Comparison of ENCODE assay signal across 11 cellular contexts in the genomic region with DNA sequence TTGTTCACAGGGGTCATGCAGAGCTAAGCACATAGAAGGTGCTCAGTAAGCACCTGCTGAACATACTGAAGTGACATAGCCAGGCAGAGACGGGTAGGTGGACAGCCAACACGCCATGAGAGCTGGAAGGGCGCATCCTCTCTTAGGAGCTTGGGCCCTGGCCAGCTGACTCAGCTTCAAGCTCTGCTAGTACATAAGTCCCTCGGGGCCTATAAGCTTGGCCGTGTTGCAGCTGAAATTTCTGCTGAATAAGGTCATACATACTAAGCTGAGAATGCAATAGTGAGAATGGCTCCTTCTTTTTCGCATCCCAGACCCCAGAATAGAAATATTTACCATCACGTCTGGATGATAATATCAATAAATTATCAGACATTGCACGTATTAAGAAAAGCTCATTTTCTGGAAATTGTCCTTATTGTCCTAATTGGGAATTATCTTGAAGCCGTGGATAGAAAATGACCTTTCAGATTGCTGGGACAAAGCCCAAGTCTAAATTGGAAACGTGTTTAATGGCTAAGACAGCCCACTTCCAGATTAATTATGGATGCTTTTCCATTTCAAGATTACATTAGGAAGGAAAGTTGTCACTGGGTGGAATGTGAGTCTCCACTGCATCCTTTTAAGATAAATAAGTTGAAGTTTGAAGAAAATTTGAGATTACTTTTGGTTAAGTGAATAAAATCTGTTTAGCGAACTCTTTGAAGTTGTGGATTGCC.
DNase-seq lines count a peak whose midpoint lies in the region; ATAC-seq, FAIRE-seq and TF ChIP-seq lines count a peak whose summit lies in the region.
"Had no signal": no experiment of that assay in that cellular context is flagged by ENCODE, and none has a peak within 500 bp of the region (broad histone marks: within the 10 kb centered on the region; RNA-seq: fewer than 3 reads in every experiment).

No MANE protein-coding gene starts in this region.

- H3K4me3 ChIP-seq in keratinocyte (ENCODE audit: control insufficient read depth in 2 of 3, extremely low read depth in 1 of 3, insufficient read depth in 2 of 3, low read depth in 1 of 3, low read length in 3 of 3): no peak overlapping the region
- no peak overlapping the region for H3K4me3 ChIP-seq in upper lobe of right lung
- H3K4me3 ChIP-seq in small intestine (ENCODE audit: low read depth in 1 of 2, low read length in 2 of 2): no peak overlapping the region
- H3K4me3 ChIP-seq: SJSA1 had no signal

- no peaks in the 10 kb centered on the region for H3K9me1 ChIP-seq in keratinocyte (ENCODE audit: control insufficient read depth, extremely low read depth, insufficient read depth, low read length)

- CTCF ChIA-PET in activated naive CD4-positive, alpha-beta T cell treated with anti-CD3 and anti-CD28 coated beads, Interleukin-2, amount 10 ng/mL, durations not matched to agents 7 days and 5 days (lab: Charles Lee): no interaction called here
- CTCF ChIA-PET in activated naive CD4-positive, alpha-beta T cell treated with anti-CD3 and anti-CD28 coated beads for 36 hours (lab: Charles Lee): interaction anchor here (1.1 kb wide), 1 partner anchor 35 kb away, joined by 3 read pairs; no protein-coding TSS in a partner anchor

- H3K9me3 Mint-ChIP-seq in activated naive CD4-positive, alpha-beta T cell treated with anti-CD3 and anti-CD28 coated beads, Interleukin-2, amount 10 ng/mL, durations not matched to agents 7 days and 5 days: peaks cover 3% of the 10 kb centered on the region
- H3K9me3 Mint-ChIP-seq in activated naive CD4-positive, alpha-beta T cell treated with anti-CD3 and anti-CD28 coated beads for 36 hours: peaks cover 3% of the 10 kb centered on the region
- no peaks in the 10 kb centered on the region for H3K9me3 Mint-ChIP-seq in activated T-helper 17 cell treated with anti-CD3 and anti-CD28 coated beads, Interleukin-2, amount 50 U/mL, for 72 hours
- H3K9me3 Mint-ChIP-seq: CD8-positive, alpha-beta T cell had no signal

- H3K9me3 ChIP-seq in keratinocyte (ENCODE audit: control insufficient read depth, low read depth, low read length) (no peaks in the 10 kb centered on the region), upper lobe of right lung (no peaks in the 10 kb centered on the region), small intestine (ENCODE audit: control insufficient read depth, low read depth) (no peaks in the 10 kb centered on the region)
- H3K9me3 ChIP-seq: SJSA1 had no signal

- no peak overlapping the region for H3K9ac ChIP-seq in keratinocyte (ENCODE audit: control insufficient read depth, extremely low read depth, insufficient read depth, low read length)

- TF ChIP-seq CTCF in keratinocyte (optimal IDR thresholded peaks at IDR 0.05 in 1 of 3, IDR thresholded peaks at IDR 0.05 in 1 of 3, conservative IDR thresholded peaks at IDR 0.05 in 1 of 3; ENCODE audit: extremely low read depth in 1 of 3, insufficient read depth in 2 of 3, low read length in 3 of 3) (no peak), upper lobe of right lung (IDR thresholded peaks at IDR 0.05) (no peak)

- intact Hi-C loops in activated naive CD4-positive, alpha-beta T cell treated with anti-CD3 and anti-CD28 coated beads for 36 hours (cut with micrococcal nuclease): no loop called here
- intact Hi-C loops in upper lobe of right lung (cut with DNase I): no loop called here

- H3K4me1 Mint-ChIP-seq in activated naive CD4-positive, alpha-beta T cell treated with anti-CD3 and anti-CD28 coated beads, Interleukin-2, amount 10 ng/mL, durations not matched to agents 7 days and 5 days: peaks cover 27% of the 10 kb centered on the region
- peaks cover 32% of the 10 kb centered on the region for H3K4me1 Mint-ChIP-seq in activated naive CD4-positive, alpha-beta T cell treated with anti-CD3 and anti-CD28 coated beads for 36 hours (ENCODE audit: low read depth)
- peaks cover 14% of the 10 kb centered on the region for H3K4me1 Mint-ChIP-seq in activated T-helper 17 cell treated with anti-CD3 and anti-CD28 coated beads, Interleukin-2, amount 50 U/mL, for 72 hours

- dilution Hi-C loops in keratinocyte (cut with MboI; ENCODE audit: extremely low pct_ligation_motif_present, low sequenced_read_pairs): no loop called here

- WGBS in small intestine, 3 donors: 48 to 75% (median 71%) methylated on average over 11 of the region's 11 CpGs

- FAIRE-seq in keratinocyte (lab: Jason Lieb, UNC): peak; percentile 83
- FAIRE-seq in small intestine (lab: Jason Lieb, UNC): no peak

- no peak overlapping the region for H3K4me3 Mint-ChIP-seq in activated naive CD4-positive, alpha-beta T cell treated with anti-CD3 and anti-CD28 coated beads, Interleukin-2, amount 10 ng/mL, durations not matched to agents 7 days and 5 days
- H3K4me3 Mint-ChIP-seq in activated naive CD4-positive, alpha-beta T cell treated with anti-CD3 and anti-CD28 coated beads for 36 hours: no peak overlapping the region
- H3K4me3 Mint-ChIP-seq in activated T-helper 17 cell treated with anti-CD3 and anti-CD28 coated beads, Interleukin-2, amount 50 U/mL, for 72 hours: peak overlapping the region; percentile 44
- H3K4me3 Mint-ChIP-seq: CD8-positive, alpha-beta T cell had no signal

- ATAC-seq in activated T-helper 17 cell treated with anti-CD3 and anti-CD28 coated beads, Interleukin-2, amount 50 U/mL, for 72 hours (replicated peaks): no peak
- peak; percentile 35 for ATAC-seq in upper lobe of right lung
- no peak for ATAC-seq in HG02885 (IDR thresholded peaks at IDR 0.05; ENCODE audit: poor library complexity, unreplicated experiment)
- ATAC-seq: CD8-positive, alpha-beta T cell had no signal

- H3K36me3 Mint-ChIP-seq in activated naive CD4-positive, alpha-beta T cell treated with anti-CD3 and anti-CD28 coated beads, Interleukin-2, amount 10 ng/mL, durations not matched to agents 7 days and 5 days: no peaks in the 10 kb centered on the region
- no peaks in the 10 kb centered on the region for H3K36me3 Mint-ChIP-seq in activated naive CD4-positive, alpha-beta T cell treated with anti-CD3 and anti-CD28 coated beads for 36 hours (ENCODE audit: low read depth)
- no peaks in the 10 kb centered on the region for H3K36me3 Mint-ChIP-seq in activated T-helper 17 cell treated with anti-CD3 and anti-CD28 coated beads, Interleukin-2, amount 50 U/mL, for 72 hours (ENCODE audit: low read depth)
- H3K36me3 Mint-ChIP-seq: CD8-positive, alpha-beta T cell had no signal

- H3K36me3 ChIP-seq in keratinocyte (ENCODE audit: control insufficient read depth in 2 of 2, extremely low read depth in 1 of 2, insufficient read depth in 2 of 2, low read length in 2 of 2) (no peaks in the 10 kb centered on the region), upper lobe of right lung (no peaks in the 10 kb centered on the region), small intestine (ENCODE audit: control insufficient read depth in 2 of 2, insufficient read depth in 2 of 2, low read length in 2 of 2) (no peaks in the 10 kb centered on the region)
- H3K36me3 ChIP-seq: SJSA1 had no signal

- peak overlapping the region; percentile 77 for H3K27ac Mint-ChIP-seq in activated naive CD4-positive, alpha-beta T cell treated with anti-CD3 and anti-CD28 coated beads, Interleukin-2, amount 10 ng/mL, durations not matched to agents 7 days and 5 days
- no peak overlapping the region for H3K27ac Mint-ChIP-seq in activated naive CD4-positive, alpha-beta T cell treated with anti-CD3 and anti-CD28 coated beads for 36 hours
- peak overlapping the region; percentile 68 for H3K27ac Mint-ChIP-seq in activated T-helper 17 cell treated with anti-CD3 and anti-CD28 coated beads, Interleukin-2, amount 50 U/mL, for 72 hours
- H3K27ac Mint-ChIP-seq: CD8-positive, alpha-beta T cell had no signal

- H4K20me1 ChIP-seq in keratinocyte (ENCODE audit: control insufficient read depth, extremely low read depth, insufficient read depth, low read length): no peaks in the 10 kb centered on the region

- H3K27ac ChIP-seq in keratinocyte (ENCODE audit: control insufficient read depth, insufficient read depth, low read length) (no peak overlapping the region), upper lobe of right lung (no peak overlapping the region), small intestine (ENCODE audit: low read depth in 1 of 2, low read length in 1 of 2) (no peak overlapping the region)
- H3K27ac ChIP-seq: SJSA1 had no signal

- H3K79me2 ChIP-seq in keratinocyte (ENCODE audit: control insufficient read depth, insufficient read depth, low read length): no peaks in the 10 kb centered on the region

- H3K27me3 ChIP-seq in keratinocyte (ENCODE audit: control insufficient read depth, extremely low read depth, insufficient read depth, low read length): peaks cover 4% of the 10 kb centered on the region
- no peaks in the 10 kb centered on the region for H3K27me3 ChIP-seq in upper lobe of right lung
- H3K27me3 ChIP-seq in small intestine (ENCODE audit: control insufficient read depth in 2 of 2, insufficient read depth in 2 of 2, low read length in 2 of 2): no peaks in the 10 kb centered on the region
- H3K27me3 ChIP-seq: SJSA1 had no signal

- H3K4me1 ChIP-seq in keratinocyte (ENCODE audit: control insufficient read depth, extremely low read depth, insufficient read depth, low read length) (peaks cover 10% of the 10 kb centered on the region), upper lobe of right lung (no peaks in the 10 kb centered on the region), small intestine (ENCODE audit: control insufficient read depth in 2 of 2, insufficient read depth in 1 of 2, low read depth in 1 of 2, low read length in 1 of 2) (peaks cover 1 to 2% of the 10 kb centered on the region in 2 donors)
- H3K4me1 ChIP-seq: SJSA1 had no signal

- H2AFZ ChIP-seq in keratinocyte (ENCODE audit: control insufficient read depth, low read length): no peak overlapping the region

- no peaks in the 10 kb centered on the region for H3K27me3 Mint-ChIP-seq in activated naive CD4-positive, alpha-beta T cell treated with anti-CD3 and anti-CD28 coated beads, Interleukin-2, amount 10 ng/mL, durations not matched to agents 7 days and 5 days
- H3K27me3 Mint-ChIP-seq in activated naive CD4-positive, alpha-beta T cell treated with anti-CD3 and anti-CD28 coated beads for 36 hours (ENCODE audit: low read depth): no peaks in the 10 kb centered on the region
- H3K27me3 Mint-ChIP-seq in activated T-helper 17 cell treated with anti-CD3 and anti-CD28 coated beads, Interleukin-2, amount 50 U/mL, for 72 hours: no peaks in the 10 kb centered on the region

- H3K4me2 ChIP-seq in keratinocyte (ENCODE audit: control insufficient read depth, extremely low read depth, insufficient read depth, low read depth, low read length): peak overlapping the region; percentile 52

- no peak for DNase-seq in activated naive CD4-positive, alpha-beta T cell treated with anti-CD3 and anti-CD28 coated beads, Interleukin-2, amount 10 ng/mL, durations not matched to agents 7 days and 5 days
- DNase-seq in activated naive CD4-positive, alpha-beta T cell treated with anti-CD3 and anti-CD28 coated beads for 36 hours: no peak
- DNase-seq in keratinocyte (ENCODE audit: low read depth, low spot score): peak; percentile 13
- DNase-seq in upper lobe of right lung: no peak
- DNase-seq in small intestine: no peak
- DNase-seq in MV-4-11 (lab: John Stamatoyannopoulos, UW): no peak
- DNase-seq: CD8-positive, alpha-beta T cell; retina had no signal
